ENCODE assay signal across 17 cellular contexts in the genomic region with DNA sequence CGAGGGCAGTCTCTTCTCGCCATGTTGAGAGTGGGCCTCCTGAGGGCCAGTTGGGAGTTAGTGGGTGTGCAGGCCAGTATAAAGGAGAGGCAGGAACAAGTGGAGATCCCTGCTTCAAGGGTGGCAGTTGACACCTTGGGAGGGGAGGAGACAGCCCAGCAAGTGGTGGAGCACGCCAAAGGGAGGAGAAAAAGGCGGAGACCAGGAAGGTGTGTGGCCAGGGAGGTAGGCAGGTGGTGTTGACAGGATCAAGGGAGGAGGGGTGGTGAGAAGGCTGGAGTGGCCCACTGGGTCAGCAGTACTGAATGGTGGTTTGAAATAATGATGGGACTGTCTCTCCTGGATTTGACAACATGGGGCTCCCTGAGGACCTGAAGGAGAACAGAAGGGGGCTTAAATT.
"Had no signal": no experiment of that assay in that cellular context is flagged by ENCODE, and none has a peak within 500 bp of the region (broad histone marks: within the 10 kb centered on the region; RNA-seq: fewer than 3 reads in every experiment).

No MANE protein-coding gene starts in this region.

- H3K36me3 ChIP-seq: esophagus muscularis mucosa, gastrocnemius medialis, sigmoid colon, thoracic aorta, transverse colon had no signal

- H3K27ac ChIP-seq: esophagus muscularis mucosa, gastrocnemius medialis, sigmoid colon, skin epidermis, stomach, thoracic aorta, transverse colon had no signal

- H3K4me3 ChIP-seq: esophagus muscularis mucosa, gastrocnemius medialis, lung, sigmoid colon, skin epidermis, stomach, thoracic aorta, transverse colon had no signal

- H3K4me1 ChIP-seq: gastrocnemius medialis had no signal

- H3K27me3 ChIP-seq: esophagus muscularis mucosa, gastrocnemius medialis, sigmoid colon, transverse colon had no signal

- DNase-seq: effector memory CD4-positive, alpha-beta T cell; gastrocnemius medialis; immature natural killer cell; left ventricle myocardium superior; mesenchymal stem cell; midbrain; naive B cell; sigmoid colon; stimulated activated CD4-positive, alpha-beta T cell treated with anti-CD3 and anti-CD28 coated beads, Interleukin-12 subunit alpha, Interleukin-12 subunit beta, amount 100 ng/mL, for 4 hours; stimulated activated naive CD4-positive, alpha-beta T cell; stomach; substantia nigra; transverse colon had no signal

- ATAC-seq: gastrocnemius medialis, left ventricle myocardium superior had no signal

- H3K9me3 ChIP-seq: esophagus muscularis mucosa, gastrocnemius medialis, sigmoid colon, stomach, thoracic aorta, transverse colon had no signal
